33 cellular contexts compared by ENCODE assay signal in the genomic region with DNA sequence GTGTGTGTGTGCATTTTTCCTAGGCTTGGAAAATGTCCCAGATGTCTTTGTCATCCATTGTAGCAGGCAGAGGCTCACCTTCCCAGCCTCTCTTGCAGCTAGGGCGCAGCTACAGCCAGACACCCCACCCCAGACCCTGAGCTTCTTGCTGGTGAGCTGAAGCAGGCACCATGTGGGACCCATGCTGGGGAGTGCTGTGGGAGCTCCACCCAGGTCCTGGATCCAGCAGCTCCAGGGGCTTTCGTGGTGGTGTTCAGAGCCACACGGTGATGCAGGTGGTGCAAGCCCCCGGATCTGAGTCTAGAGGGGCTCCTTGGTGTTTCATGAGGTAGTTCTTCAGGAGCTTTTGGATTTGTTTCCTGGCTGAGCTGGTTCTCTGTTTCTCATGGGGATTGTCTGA. TPM values are rescaled to one million over a fixed set of nuclear protein-coding genes. Genes with fewer than 3 reads are reported as not detected.
DNase-seq lines count a peak whose midpoint lies in the region; ATAC-seq and TF ChIP-seq lines count a peak whose summit lies in the region.
"Had no signal": no experiment of that assay in that cellular context is flagged by ENCODE, and none has a peak within 500 bp of the region (broad histone marks: within the 10 kb centered on the region; RNA-seq: fewer than 3 reads in every experiment).

No MANE protein-coding gene starts in this region.

- TF ChIP-seq EP300 in esophagus muscularis mucosa (IDR thresholded peaks at IDR 0.05) = no peak
- TF ChIP-seq EP300 in ovary (IDR thresholded peaks at IDR 0.05) = no peak
- no peak for TF ChIP-seq EP300 in suprapubic skin (IDR thresholded peaks at IDR 0.05)

- no peaks in the 10 kb centered on the region for H3K79me1 ChIP-seq in H9 (ENCODE audit: insufficient read depth, low read depth, low read length, poor library complexity, severe bottlenecking)

- H2BK20ac ChIP-seq in H9 (ENCODE audit: low read depth, low read length, poor library complexity, severe bottlenecking) = no peak overlapping the region

- H4K91ac ChIP-seq in H9 (ENCODE audit: insufficient read length, low read depth, low read length) = no peak overlapping the region

- WGBS in H9 (ENCODE audit: extremely low coverage, insufficient read length, low lambda C conversion rate) = no CpG with 5 or more reads among the region's 4 CpGs
- WGBS in esophagus muscularis mucosa = 78% methylated on average over 4 of the region's 4 CpGs
- 91 to 96% (median 95%) methylated on average over 4 of the region's 4 CpGs for WGBS in ovary, 3 donors
- 91% methylated on average over 4 of the region's 4 CpGs for WGBS in suprapubic skin

- H2BK12ac ChIP-seq in H9 (ENCODE audit: insufficient read length, low read depth, low read length) = no peak overlapping the region

- no peak overlapping the region for H2AFZ ChIP-seq in H9 (ENCODE audit: low read length)

- H3K27ac ChIP-seq in H9 (ENCODE audit: insufficient read length, low read depth, low read length) (no peak overlapping the region), RWPE2 (ENCODE audit: poor library complexity, severe bottlenecking) (no peak overlapping the region), esophagus muscularis mucosa (replicated peaks in 1 of 4) (no peak overlapping the region), ovary (no peak overlapping the region), substantia nigra (ENCODE audit: low read depth, low read length, poor library complexity, severe bottlenecking) (no peak overlapping the region), suprapubic skin (no peak overlapping the region)
- H3K27ac ChIP-seq: 22Rv1; A549; BLaER1; BLaER1 treated with 17β-estradiol and CSF1 and Interleukin-3, amounts not matched to agents 10 nM and 100 nM; C4-2B had no signal

- no peak overlapping the region for H2AK5ac ChIP-seq in H9 (ENCODE audit: insufficient read length, low read length)

- H3K4me1 Mint-ChIP-seq in H9 = no peaks in the 10 kb centered on the region
- H3K4me1 Mint-ChIP-seq: B cell; CD4-positive, alpha-beta memory T cell; CD8-positive, alpha-beta memory T cell had no signal

- no peak overlapping the region for H3K27ac Mint-ChIP-seq in H9
- H3K27ac Mint-ChIP-seq: B cell; CD14-positive monocyte; CD4-positive, alpha-beta memory T cell; CD4-positive, alpha-beta T cell; CD4-positive, CD25-positive, alpha-beta regulatory T cell; CD8-positive, alpha-beta T cell had no signal

- H3K4me3 ChIP-seq in RWPE2 (ENCODE audit: severe bottlenecking) (no peak overlapping the region), esophagus muscularis mucosa (no peak overlapping the region), ovary (no peak overlapping the region), suprapubic skin (no peak overlapping the region)
- H3K4me3 ChIP-seq: A549; BLaER1; BLaER1 treated with 17β-estradiol and CSF1 and Interleukin-3, amounts not matched to agents 10 nM and 100 nM had no signal

- no peak overlapping the region for H3K56ac ChIP-seq in H9 (ENCODE audit: insufficient read length, low read depth, low read length)

- no peak overlapping the region for H3K9ac ChIP-seq in H9 (ENCODE audit: extremely low read depth, insufficient read length, low read length)
- H3K9ac ChIP-seq: BLaER1; BLaER1 treated with 17β-estradiol and CSF1 and Interleukin-3, amounts not matched to agents 10 nM and 100 nM had no signal

- intact Hi-C loops in esophagus muscularis mucosa (cut with DNase I) (no loop called here), ovary (cut with DNase I) (no loop called here)

- no peaks in the 10 kb centered on the region for H3K27me3 ChIP-seq in H9 (ENCODE audit: insufficient read depth, low read length)
- H3K27me3 ChIP-seq in RWPE2 (ENCODE audit: insufficient read depth, poor library complexity, severe bottlenecking) = no peaks in the 10 kb centered on the region
- H3K27me3 ChIP-seq in esophagus muscularis mucosa = peaks cover 0 to 4% (median 0%) of the 10 kb centered on the region in 4 donors
- H3K27me3 ChIP-seq in ovary = no peaks in the 10 kb centered on the region
- H3K27me3 ChIP-seq in suprapubic skin = no peaks in the 10 kb centered on the region
- H3K27me3 ChIP-seq: BE2C; BLaER1; BLaER1 treated with 17β-estradiol and CSF1 and Interleukin-3, amounts not matched to agents 10 nM and 100 nM had no signal

- TF ChIP-seq POLR2A in esophagus muscularis mucosa (IDR thresholded peaks at IDR 0.05; ENCODE audit: low read depth) = no peak
- TF ChIP-seq POLR2A in ovary (IDR thresholded peaks at IDR 0.05) = no peak
- TF ChIP-seq POLR2A in suprapubic skin (IDR thresholded peaks at IDR 0.05) = no peak

- DNase-seq in H9 (no peak), RWPE2 (ENCODE audit: low spot score) (peak; percentile 70), esophagus muscularis mucosa (ENCODE audit: extremely low spot score) (peak; percentile 84), ovary (no peak), substantia nigra (lab: John Stamatoyannopoulos, UW) (no peak), suprapubic skin (ENCODE audit: low spot score in 2 of 2) (no peak)
- DNase-seq: 8988T; ACHN; AML-193; BE2C; C1 segment of cervical spinal cord; Caco-2; Calu3; CD4-positive, alpha-beta memory T cell; CD4-positive, alpha-beta T cell; CD4-positive, CD25-positive, alpha-beta regulatory T cell; CD8-positive, alpha-beta memory T cell; CD8-positive, alpha-beta T cell; COR-L47; DMS 273 treated with DMSO at 0.1 percent for 48 hours; DMS153; DMS53; DMS79; DMS79 treated with DMSO at 0.1 percent for 48 hours; DND-41; EL had no signal

- no peak overlapping the region for H3K18ac ChIP-seq in H9 (ENCODE audit: insufficient read length, low read depth, low read length)

- no peak overlapping the region for H4K8ac ChIP-seq in H9 (replicated peaks; ENCODE audit: insufficient read length, low read depth, low read length)

- no peaks in the 10 kb centered on the region for H3K79me2 ChIP-seq in H9 (ENCODE audit: insufficient read depth, low read length)

- H3K9me3 Mint-ChIP-seq in H9 = peaks cover 2 to 4% of the 10 kb centered on the region in 2 experiments; a peak in 3 of 5 replicates
- H3K9me3 Mint-ChIP-seq: CD4-positive, alpha-beta memory T cell; CD4-positive, alpha-beta T cell; CD8-positive, alpha-beta memory T cell; CD8-positive, alpha-beta T cell had no signal

- H4K20me1 ChIP-seq in H9 (ENCODE audit: control insufficient read depth, insufficient read depth, insufficient read length) = no peaks in the 10 kb centered on the region
- H4K20me1 ChIP-seq: BLaER1; BLaER1 treated with 17β-estradiol and CSF1 and Interleukin-3, amounts not matched to agents 10 nM and 100 nM had no signal

- TF ChIP-seq CTCF in H9 (conservative IDR thresholded peaks at IDR 0.05) (no peak), RWPE2 (IDR thresholded peaks at IDR 0.05; ENCODE audit: poor library complexity, severe bottlenecking) (no peak), esophagus muscularis mucosa (IDR thresholded peaks at IDR 0.05) (no peak), ovary (IDR thresholded peaks at IDR 0.05) (no peak), suprapubic skin (IDR thresholded peaks at IDR 0.05) (no peak)

- no peaks in the 10 kb centered on the region for H3K9me3 ChIP-seq in H9 (ENCODE audit: control insufficient read depth, low read depth, low read length)
- H3K9me3 ChIP-seq in RWPE2 (ENCODE audit: severe bottlenecking) = no peaks in the 10 kb centered on the region
- peaks cover 0 to 9% (median 0%) of the 10 kb centered on the region in 4 donors for H3K9me3 ChIP-seq in esophagus muscularis mucosa
- H3K9me3 ChIP-seq in ovary = no peaks in the 10 kb centered on the region
- no peaks in the 10 kb centered on the region for H3K9me3 ChIP-seq in suprapubic skin
- H3K9me3 ChIP-seq: Caco-2 had no signal

- H3K36me3 Mint-ChIP-seq in H9 (ENCODE audit: insufficient read depth in 1 of 3, low read depth in 3 of 3) = no peaks in the 10 kb centered on the region
- H3K36me3 Mint-ChIP-seq: CD14-positive monocyte; CD4-positive, alpha-beta memory T cell; CD4-positive, CD25-positive, alpha-beta regulatory T cell; CD8-positive, alpha-beta memory T cell; CD8-positive, alpha-beta T cell had no signal

- H3K27me3 Mint-ChIP-seq in H9 (ENCODE audit: low read depth) = peaks cover 2% of the 10 kb centered on the region

- no peak overlapping the region for H3K23ac ChIP-seq in H9 (ENCODE audit: insufficient read length, low read depth, low read length)

- no peak overlapping the region for H3K4ac ChIP-seq in H9 (ENCODE audit: low read depth, low read length)

- H3K36me3 ChIP-seq in RWPE2 (ENCODE audit: low read depth) (no peaks in the 10 kb centered on the region), esophagus muscularis mucosa (no peaks in the 10 kb centered on the region), ovary (no peaks in the 10 kb centered on the region), suprapubic skin (no peaks in the 10 kb centered on the region)
- H3K36me3 ChIP-seq: BE2C; BLaER1; BLaER1 treated with 17β-estradiol and CSF1 and Interleukin-3, amounts not matched to agents 10 nM and 100 nM had no signal

- no peak overlapping the region for H3K4me2 ChIP-seq in H9 (ENCODE audit: insufficient read depth, insufficient read length, low read length)
- H3K4me2 ChIP-seq: A549; BLaER1; BLaER1 treated with 17β-estradiol and CSF1 and Interleukin-3, amounts not matched to agents 10 nM and 100 nM had no signal

- H3K4me1 ChIP-seq in H9 (ENCODE audit: insufficient read depth, low read length) (no peaks in the 10 kb centered on the region), RWPE2 (ENCODE audit: insufficient read depth, poor library complexity, severe bottlenecking) (no peaks in the 10 kb centered on the region), esophagus muscularis mucosa (no peaks in the 10 kb centered on the region), ovary (ENCODE audit: insufficient read depth) (no peaks in the 10 kb centered on the region), suprapubic skin (no peaks in the 10 kb centered on the region)
- H3K4me1 ChIP-seq: A549, BE2C, BLaER1, Caco-2 had no signal

- H4K5ac ChIP-seq in H9 (ENCODE audit: insufficient read length, low read depth, low read length) = no peak overlapping the region

- peak overlapping the region; percentile 48; the same call in 1 of the 2 replicates for H2BK15ac ChIP-seq in H9 (ENCODE audit: low read depth, low read length)

- no peaks in the 10 kb centered on the region for H3K23me2 ChIP-seq in H9 (ENCODE audit: insufficient read length, low read depth, low read length, poor library complexity, severe bottlenecking)

- H3T11ph ChIP-seq in H9 (ENCODE audit: low read length) = no peak overlapping the region

- H3K14ac ChIP-seq in H9 (ENCODE audit: insufficient read depth, low read length) = no peak overlapping the region

- ATAC-seq in RWPE2 (ENCODE audit: low read depth) = no peak
- ATAC-seq: A549; CD8-positive, alpha-beta T cell had no signal

- H2BK120ac ChIP-seq in H9 (ENCODE audit: low read depth, low read length, poor library complexity, severe bottlenecking) = no peak overlapping the region

- H2BK5ac ChIP-seq in H9 (ENCODE audit: insufficient read length, low read length) = no peak overlapping the region

- H3K4me3 Mint-ChIP-seq in H9 = no peak overlapping the region
- H3K4me3 Mint-ChIP-seq: B cell; CD14-positive monocyte; CD4-positive, alpha-beta memory T cell; CD4-positive, alpha-beta T cell; CD4-positive, CD25-positive, alpha-beta regulatory T cell; CD8-positive, alpha-beta memory T cell; CD8-positive, alpha-beta T cell had no signal

RNA-seq across cellular contexts. Expression of a gene that starts 56.0 kb away (rescaled TPM):
- 29.0 and 29.2 TPM in 2 replicates for total RNA-seq in H9 (2021)
- total RNA-seq in esophagus muscularis mucosa = 10 to 100 TPM in 2 of 4 donors, 1 to 10 TPM in 2; 7.6 to 15.7 (median 11.2) TPM
- total RNA-seq in ovary = 10 to 100 TPM in 3 of 7 donors, 1 to 10 TPM in 4; 6.7 to 13.4 (median 9.8) TPM
- 10 to 100 TPM in 1 of 2 donors, 1 to 10 TPM in 1; 6.3 to 16.4 TPM for polyA plus RNA-seq in ovary
- 10 to 100 TPM; 25.1 to 33.8 (median 28.2) TPM for total RNA-seq in suprapubic skin

Comparison
In these comparisons a context has a peak if more than half of its experiments do, and no peak if none do; other contexts are left out.
1. DNase-seq: peak in RWPE2 (single experiment) and esophagus muscularis mucosa (single experiment); none in H9 (single experiment), ovary (0 of 5), substantia nigra (0 of 49) and suprapubic skin (0 of 2).